Comparison of ENCODE assay signal across 15 cellular contexts in genomic region chr4:184387351-184387750, GRCh38.
DNase-seq lines count a peak whose midpoint lies in the region; ATAC-seq and TF ChIP-seq lines count a peak whose summit lies in the region.
"Had no signal": no experiment of that assay in that cellular context is flagged by ENCODE, and none has a peak within 500 bp of the region (broad histone marks: within the 10 kb centered on the region; RNA-seq: fewer than 3 reads in every experiment).

No MANE protein-coding gene starts in this region.

- TF ChIP-seq CTCF in left ventricle myocardium inferior (IDR thresholded peaks at IDR 0.05; ENCODE audit: borderline replicate concordance) = no peak
- no peak for TF ChIP-seq CTCF in endothelial cell (IDR thresholded peaks at IDR 0.05; ENCODE audit: unreplicated experiment)
- TF ChIP-seq CTCF in stomach (IDR thresholded peaks at IDR 0.05) = no peak
- no peak for TF ChIP-seq CTCF in testis (IDR thresholded peaks at IDR 0.05)

- TF ChIP-seq POLR2A in stomach (IDR thresholded peaks at IDR 0.05) (no peak), testis (IDR thresholded peaks at IDR 0.05) (no peak)

- 79 to 87% (median 81%) methylated on average over 6 of the region's 6 CpGs for WGBS in stomach, 5 donors
- 83 to 85% methylated on average over 6 of the region's 6 CpGs for WGBS in testis, 2 donors

- H3K27me3 ChIP-seq in left ventricle myocardium inferior (ENCODE audit: low read depth) (no peaks in the 10 kb centered on the region), stomach (no peaks in the 10 kb centered on the region), testis (no peaks in the 10 kb centered on the region)
- H3K27me3 ChIP-seq: thyroid gland had no signal

- H3K27me3 Mint-ChIP-seq in endothelial cell (ENCODE audit: unreplicated experiment) = peaks cover 9% of the 10 kb centered on the region

- H3K36me3 ChIP-seq in left ventricle myocardium inferior (peaks cover 55% of the 10 kb centered on the region), stomach (peaks cover 35 to 60% (median 54%) of the 10 kb centered on the region in 4 donors), testis (ENCODE audit: low read depth, missing control alignments) (no peaks in the 10 kb centered on the region)

- peaks cover 52% of the 10 kb centered on the region for H3K4me1 Mint-ChIP-seq in endothelial cell (ENCODE audit: unreplicated experiment)

- TF ChIP-seq EP300 in stomach (IDR thresholded peaks at IDR 0.05) = no peak

- H3K27ac ChIP-seq in left ventricle myocardium inferior (replicated peaks) (peak overlapping the region; percentile 93), stomach (peak overlapping the region; percentile 88 to 94 (median 91)), testis (peak overlapping the region in 1 of 2 donors; percentile 47)
- H3K27ac ChIP-seq: SK-N-MC, thyroid gland had no signal

- DNase-seq in left ventricle myocardium inferior = no peak
- DNase-seq in left ventricle myocardium superior = no peak
- no peak for DNase-seq in endothelial cell (ENCODE audit: low spot score)
- DNase-seq in stomach = no peak
- no peak for DNase-seq in testis
- DNase-seq: activated CD4-positive, alpha-beta T cell treated with anti-CD3 and anti-CD28 coated beads for 48 hours; activated naive CD4-positive, alpha-beta T cell; GF-D8; HFFc6; NCI-H82 had no signal

- H3K9me3 ChIP-seq in left ventricle myocardium inferior (replicated peaks) (no peaks in the 10 kb centered on the region), stomach (no peaks in the 10 kb centered on the region), testis (no peaks in the 10 kb centered on the region)
- H3K9me3 ChIP-seq: thyroid gland had no signal

- H3K4me3 Mint-ChIP-seq in endothelial cell (ENCODE audit: unreplicated experiment) = no peak overlapping the region
- H3K4me3 Mint-ChIP-seq: HFFc6 had no signal

- ATAC-seq in left ventricle myocardium superior = no peak
- ATAC-seq in HG03108 (IDR thresholded peaks at IDR 0.05; ENCODE audit: unreplicated experiment) = peak; percentile 23
- no peak for ATAC-seq in HG03521 (IDR thresholded peaks at IDR 0.05; ENCODE audit: unreplicated experiment)
- ATAC-seq in GM19463 (IDR thresholded peaks at IDR 0.05; ENCODE audit: unreplicated experiment) = no peak

- peak overlapping the region; percentile 40 for H3K27ac Mint-ChIP-seq in endothelial cell (ENCODE audit: unreplicated experiment)
- H3K27ac Mint-ChIP-seq: HFFc6 had no signal

- no peaks in the 10 kb centered on the region for H3K9me3 Mint-ChIP-seq in endothelial cell (ENCODE audit: unreplicated experiment)
- H3K9me3 Mint-ChIP-seq: HFFc6 had no signal

- intact Hi-C loops in left ventricle myocardium inferior (cut with micrococcal nuclease) (no loop called here), left ventricle myocardium superior (cut with micrococcal nuclease) (loop anchor here (5.0 kb wide), 1 partner anchor 45 kb away; no protein-coding TSS in a partner anchor), stomach (cut with DNase I; ENCODE audit: low total_unique reads) (no loop called here), testis (cut with DNase I; ENCODE audit: low total_unique reads) (no loop called here)

- H3K4me3 ChIP-seq in left ventricle myocardium inferior = no peak overlapping the region
- no peak overlapping the region for H3K4me3 ChIP-seq in stomach
- H3K4me3 ChIP-seq in testis = no peak overlapping the region
- H3K4me3 ChIP-seq: SK-N-MC, thyroid gland had no signal

- H3K36me3 Mint-ChIP-seq in endothelial cell (ENCODE audit: low read depth, unreplicated experiment) = peaks cover 55% of the 10 kb centered on the region

- H3K4me1 ChIP-seq in left ventricle myocardium inferior = peaks cover 93% of the 10 kb centered on the region
- peaks cover 44 to 55% (median 50%) of the 10 kb centered on the region in 4 donors for H3K4me1 ChIP-seq in stomach
- peaks cover 22% of the 10 kb centered on the region for H3K4me1 ChIP-seq in testis
